In the genomic region with DNA sequence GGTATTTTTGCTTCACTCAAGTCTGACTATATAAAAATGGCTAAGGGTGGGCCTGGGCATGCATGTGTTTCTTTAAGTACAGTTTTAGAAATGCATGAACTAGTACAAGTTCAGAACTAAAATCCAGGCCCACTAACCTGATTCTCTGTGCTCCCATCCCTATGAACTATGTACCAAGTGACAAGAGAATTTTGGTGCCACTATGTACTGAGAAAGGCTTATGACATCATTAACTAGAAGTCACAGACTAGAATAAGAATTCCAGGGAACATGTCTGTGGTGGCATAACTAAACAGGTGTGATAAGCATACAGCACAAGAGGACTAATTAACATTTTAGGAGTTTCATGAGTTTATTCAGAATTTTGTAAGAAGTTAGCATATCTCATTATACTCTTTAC, we compare ENCODE assay signal across 1 cellular context.
TF ChIP-seq lines count a peak whose summit lies in the region.

No MANE protein-coding gene starts in this region.

TF ChIP-seq in HepG2, 621 proteins besides CTCF, POLR2A, EP300 and RAD21:
- TF ChIP-seq CREB1 (IDR thresholded peaks at IDR 0.05) (0 out of 2 replicates have a peak, but pooled peaks have one; percentile 20), CREB1 (CRISPR knock-in tag; IDR thresholded peaks at IDR 0.05) (no peak), ATF7 (IDR thresholded peaks at IDR 0.05) (0 out of 2 replicates have a peak, but pooled peaks have one; percentile 13), ATF7 (CRISPR knock-in tag; IDR thresholded peaks at IDR 0.05) (no peak)
- TF ChIP-seq, protein P1, sequence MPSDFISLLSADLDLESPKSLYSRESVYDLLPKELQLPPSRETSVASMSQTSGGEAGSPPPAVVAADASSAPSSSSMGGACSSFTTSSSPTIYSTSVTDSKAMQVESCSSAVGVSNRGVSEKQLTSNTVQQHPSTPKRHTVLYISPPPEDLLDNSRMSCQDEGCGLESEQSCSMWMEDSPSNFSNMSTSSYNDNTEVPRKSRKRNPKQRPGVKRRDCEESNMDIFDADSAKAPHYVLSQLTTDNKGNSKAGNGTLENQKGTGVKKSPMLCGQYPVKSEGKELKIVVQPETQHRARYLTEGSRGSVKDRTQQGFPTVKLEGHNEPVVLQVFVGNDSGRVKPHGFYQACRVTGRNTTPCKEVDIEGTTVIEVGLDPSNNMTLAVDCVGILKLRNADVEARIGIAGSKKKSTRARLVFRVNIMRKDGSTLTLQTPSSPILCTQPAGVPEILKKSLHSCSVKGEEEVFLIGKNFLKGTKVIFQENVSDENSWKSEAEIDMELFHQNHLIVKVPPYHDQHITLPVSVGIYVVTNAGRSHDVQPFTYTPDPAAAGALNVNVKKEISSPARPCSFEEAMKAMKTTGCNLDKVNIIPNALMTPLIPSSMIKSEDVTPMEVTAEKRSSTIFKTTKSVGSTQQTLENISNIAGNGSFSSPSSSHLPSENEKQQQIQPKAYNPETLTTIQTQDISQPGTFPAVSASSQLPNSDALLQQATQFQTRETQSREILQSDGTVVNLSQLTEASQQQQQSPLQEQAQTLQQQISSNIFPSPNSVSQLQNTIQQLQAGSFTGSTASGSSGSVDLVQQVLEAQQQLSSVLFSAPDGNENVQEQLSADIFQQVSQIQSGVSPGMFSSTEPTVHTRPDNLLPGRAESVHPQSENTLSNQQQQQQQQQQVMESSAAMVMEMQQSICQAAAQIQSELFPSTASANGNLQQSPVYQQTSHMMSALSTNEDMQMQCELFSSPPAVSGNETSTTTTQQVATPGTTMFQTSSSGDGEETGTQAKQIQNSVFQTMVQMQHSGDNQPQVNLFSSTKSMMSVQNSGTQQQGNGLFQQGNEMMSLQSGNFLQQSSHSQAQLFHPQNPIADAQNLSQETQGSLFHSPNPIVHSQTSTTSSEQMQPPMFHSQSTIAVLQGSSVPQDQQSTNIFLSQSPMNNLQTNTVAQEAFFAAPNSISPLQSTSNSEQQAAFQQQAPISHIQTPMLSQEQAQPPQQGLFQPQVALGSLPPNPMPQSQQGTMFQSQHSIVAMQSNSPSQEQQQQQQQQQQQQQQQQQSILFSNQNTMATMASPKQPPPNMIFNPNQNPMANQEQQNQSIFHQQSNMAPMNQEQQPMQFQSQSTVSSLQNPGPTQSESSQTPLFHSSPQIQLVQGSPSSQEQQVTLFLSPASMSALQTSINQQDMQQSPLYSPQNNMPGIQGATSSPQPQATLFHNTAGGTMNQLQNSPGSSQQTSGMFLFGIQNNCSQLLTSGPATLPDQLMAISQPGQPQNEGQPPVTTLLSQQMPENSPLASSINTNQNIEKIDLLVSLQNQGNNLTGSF (CRISPR knock-in tag; IDR thresholded peaks at IDR 0.05): no peak
